Comparison of ENCODE assay signal across 16 cellular contexts in genomic region chr12:107225626-107226025, GRCh38.
DNase-seq lines count a peak whose midpoint lies in the region; ATAC-seq, FAIRE-seq and TF ChIP-seq lines count a peak whose summit lies in the region.
"Had no signal": no experiment of that assay in that cellular context is flagged by ENCODE, and none has a peak within 500 bp of the region (broad histone marks: within the 10 kb centered on the region; RNA-seq: fewer than 3 reads in every experiment).

No MANE protein-coding gene starts in this region.

- H3K4me1 ChIP-seq in iPS-20b (ENCODE audit: insufficient read depth, low read length), result peaks cover 6% of the 10 kb centered on the region; the same call in 1 of the 2 replicates
- H3K4me1 ChIP-seq: pancreas had no signal

- in situ Hi-C loops in astrocyte of the cerebellum (cut with HindIII; ENCODE audit: low sequenced_read_pairs), result loop anchor here (5.0 kb wide), 1 partner anchor 97 kb away; no protein-coding TSS in a partner anchor

- CTCF ChIA-PET in MCF 10A (lab: Yijun Ruan, JAX), result interaction anchor here (0.9 kb wide), 1 partner anchor 384 kb away, joined by 3 read pairs; no protein-coding TSS in a partner anchor

- H3K36me3 ChIP-seq in iPS-20b (ENCODE audit: insufficient read depth, low read depth, low read length), result no peaks in the 10 kb centered on the region
- H3K36me3 ChIP-seq: pancreas had no signal

- no peaks in the 10 kb centered on the region for H3K4me1 Mint-ChIP-seq in MCF 10A (ENCODE audit: insufficient read depth, unreplicated experiment)

- no peak overlapping the region for H3K27ac Mint-ChIP-seq in MCF 10A (ENCODE audit: low read depth, unreplicated experiment)
- H3K27ac Mint-ChIP-seq: activated naive CD8-positive, alpha-beta T cell treated with anti-CD3 and anti-CD28 coated beads for 36 hours had no signal

- no peaks in the 10 kb centered on the region for H3K36me3 Mint-ChIP-seq in MCF 10A (ENCODE audit: insufficient read depth, unreplicated experiment)
- H3K36me3 Mint-ChIP-seq: activated naive CD8-positive, alpha-beta T cell treated with anti-CD3 and anti-CD28 coated beads for 36 hours had no signal

- peaks cover 35% of the 10 kb centered on the region for H3K27me3 Mint-ChIP-seq in MCF 10A (ENCODE audit: insufficient read depth, unreplicated experiment)

- POLR2A ChIA-PET in MCF 10A (lab: Yijun Ruan, JAX), result interaction anchor here (0.6 kb wide), 1 partner anchor 12 kb away, joined by 3 read pairs; no protein-coding TSS in a partner anchor

- no peaks in the 10 kb centered on the region for H3K9me3 ChIP-seq in iPS-20b (ENCODE audit: insufficient read depth, low read depth, low read length)
- H3K9me3 ChIP-seq: pancreas had no signal

- H3K9ac ChIP-seq in iPS-20b (ENCODE audit: low read depth, low read length), result peak overlapping the region; percentile 16; the same call in 1 of the 2 replicates

- no TSS peak for BruUV-seq in MCF 10A (replicated peaks; lab: Mats Ljungman, UMichigan)

- no peak for TF ChIP-seq CTCF in astrocyte of the cerebellum (IDR thresholded peaks at IDR 0.05; ENCODE audit: low read depth, low read length, missing control alignments)
- TF ChIP-seq CTCF in MCF 10A (IDR thresholded peaks at IDR 0.05; ENCODE audit: unreplicated experiment), result no peak

- DNase-seq in AG08395 (ENCODE audit: low spot score) (peak; percentile 39), HTR-8/SVneo (ENCODE audit: insufficient read length, low spot score) (peak; percentile 67), astrocyte of the cerebellum (ENCODE audit: low read depth) (peak; percentile 22), MCF 10A (ENCODE audit: unreplicated experiment) (no peak), foreskin melanocyte (no peak)
- no peak for DNase-seq in activated CD4-positive, alpha-beta T cell treated with anti-CD3 and anti-CD28 coated beads, Interleukin-2, amount 50 U/mL, for 1 hour
- DNase-seq: activated naive CD8-positive, alpha-beta T cell treated with anti-CD3 and anti-CD28 coated beads for 36 hours; midbrain; NCI-H1417; NCI-H446 treated with DMSO at 0.1 percent for 48 hours; pancreas; stimulated activated CD4-positive, alpha-beta T cell treated with anti-CD3 and anti-CD28 coated beads, Interleukin-12 subunit alpha, Interleukin-12 subunit beta, amount 100 ng/mL, for 4 hours had no signal

- intact Hi-C loops in MCF 10A (cut with micrococcal nuclease), result no loop called here

- no peak for ATAC-seq in GM18498 (IDR thresholded peaks at IDR 0.05; ENCODE audit: unreplicated experiment)
- ATAC-seq: activated CD4-positive, CD25-positive, alpha-beta regulatory T cell treated with anti-CD3 and anti-CD28 coated beads, Interleukin-2, amount 50 U/mL, for 24 hours; pancreas had no signal

- peak; percentile 59 for FAIRE-seq in HTR-8/SVneo (lab: Jason Lieb, UNC)
- FAIRE-seq: colon, pancreas had no signal

- H3K4me3 Mint-ChIP-seq in MCF 10A (ENCODE audit: unreplicated experiment), result no peak overlapping the region
- H3K4me3 Mint-ChIP-seq: activated naive CD8-positive, alpha-beta T cell treated with anti-CD3 and anti-CD28 coated beads for 36 hours had no signal

- no peak overlapping the region for H3K27ac ChIP-seq in iPS-20b (ENCODE audit: low read length)
- H3K27ac ChIP-seq: pancreas had no signal

- no peaks in the 10 kb centered on the region for H3K9me3 Mint-ChIP-seq in MCF 10A (ENCODE audit: unreplicated experiment)
- H3K9me3 Mint-ChIP-seq: activated naive CD8-positive, alpha-beta T cell treated with anti-CD3 and anti-CD28 coated beads for 36 hours had no signal

- H3K4me3 ChIP-seq in astrocyte of the cerebellum (ENCODE audit: low read depth, low read length) (no peak overlapping the region), iPS-20b (ENCODE audit: low read length) (no peak overlapping the region)
- H3K4me3 ChIP-seq: pancreas had no signal

- no peaks in the 10 kb centered on the region for H3K27me3 ChIP-seq in iPS-20b (ENCODE audit: insufficient read depth, low read length)
- H3K27me3 ChIP-seq: pancreas had no signal

Comparison
In these comparisons a context has a peak if more than half of its experiments do, and no peak if none do; other contexts are left out.
1. DNase-seq: peak in AG08395 (single experiment), HTR-8/SVneo (single experiment) and astrocyte of the cerebellum (single experiment); none in MCF 10A (single experiment), foreskin melanocyte (single experiment) and activated CD4-positive, alpha-beta T cell treated with anti-CD3 and anti-CD28 coated beads, Interleukin-2, amount 50 U/mL, for 1 hour (single experiment).